19 cellular contexts compared by ENCODE assay signal in the genomic region with DNA sequence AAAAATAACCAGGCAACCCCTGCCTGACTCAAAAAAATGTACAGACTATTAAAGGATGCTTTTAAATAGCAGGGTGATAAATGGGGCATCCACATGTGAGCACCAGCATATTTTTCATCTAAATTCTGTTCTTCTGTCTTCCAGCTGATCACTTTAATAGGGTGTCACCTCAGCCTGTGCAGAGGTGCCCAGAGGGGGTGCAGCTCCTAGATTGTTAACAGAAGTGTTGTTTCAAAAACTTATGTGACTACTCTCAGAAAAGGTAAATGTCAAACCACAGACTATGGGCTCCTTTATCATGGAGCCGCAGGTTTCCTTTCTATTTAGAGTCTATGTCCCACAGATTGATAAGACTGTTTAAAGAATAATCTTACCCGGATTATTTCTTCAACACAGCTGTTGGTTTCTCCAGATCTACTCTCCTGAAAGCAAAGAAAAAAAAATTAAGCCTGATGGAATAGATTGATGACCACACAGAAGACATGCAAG.
DNase-seq lines count a peak whose midpoint lies in the region; ATAC-seq and TF ChIP-seq lines count a peak whose summit lies in the region.
"Had no signal": no experiment of that assay in that cellular context is flagged by ENCODE, and none has a peak within 500 bp of the region (broad histone marks: within the 10 kb centered on the region; RNA-seq: fewer than 3 reads in every experiment).

No MANE protein-coding gene starts in this region.

- peak overlapping the region; percentile 33 for H3K4me3 Mint-ChIP-seq in activated naive CD8-positive, alpha-beta T cell treated with anti-CD3 and anti-CD28 coated beads, Interleukin-2, amount 10 ng/mL, durations not matched to agents 7 days and 5 days
- H3K4me3 Mint-ChIP-seq in activated naive CD8-positive, alpha-beta T cell treated with anti-CD3 and anti-CD28 coated beads for 36 hours: no peak overlapping the region
- H3K4me3 Mint-ChIP-seq in activated B cell treated with CpG ODN at 0.5 μM for 24 hours: no peak overlapping the region
- H3K4me3 Mint-ChIP-seq in mesothelial cell of epicardium: no peak overlapping the region
- H3K4me3 Mint-ChIP-seq: CD14-positive monocyte had no signal

- H3K27me3 ChIP-seq in ovary: no peaks in the 10 kb centered on the region
- H3K27me3 ChIP-seq: SJSA1 had no signal

- intact Hi-C loops in activated B cell treated with CpG ODN at 0.5 μM for 24 hours (cut with micrococcal nuclease): no loop called here
- intact Hi-C loops in ovary (cut with DNase I): no loop called here

- no peaks in the 10 kb centered on the region for H3K9me3 ChIP-seq in ovary

- no peak overlapping the region for H3K4me3 ChIP-seq in ovary
- H3K4me3 ChIP-seq: SJSA1 had no signal

- H3K27ac ChIP-seq in ovary: no peak overlapping the region
- H3K27ac ChIP-seq: 22Rv1, SJSA1 had no signal

- no peaks in the 10 kb centered on the region for H3K36me3 ChIP-seq in ovary
- H3K36me3 ChIP-seq: SJSA1 had no signal

- no peak for DNase-seq in activated naive CD8-positive, alpha-beta T cell treated with anti-CD3 and anti-CD28 coated beads, Interleukin-2, amount 10 ng/mL, durations not matched to agents 7 days and 5 days
- no peak for DNase-seq in activated naive CD8-positive, alpha-beta T cell treated with anti-CD3 and anti-CD28 coated beads for 36 hours
- DNase-seq in activated B cell treated with CpG ODN at 0.5 μM for 24 hours (no peak), mesothelial cell of epicardium (ENCODE audit: low spot score in 2 of 2, unreplicated experiment in 2 of 2) (no peak), ecto neural progenitor cell (ENCODE audit: low spot score) (no peak), ovary (no peak)
- DNase-seq: AML-193, DMS79 treated with DMSO at 0.1 percent for 48 hours, NCI-H1092 treated with DMSO at 0.1 percent for 48 hours, NCI-H146, NCI-H2029 treated with DMSO at 0.1 percent for 48 hours, NCI-H2171, NCI-H526 treated with DMSO at 0.1 percent for 48 hours had no signal

- TF ChIP-seq POLR2A in ovary (IDR thresholded peaks at IDR 0.05): no peak

- no peaks in the 10 kb centered on the region for H3K4me1 ChIP-seq in ovary (ENCODE audit: insufficient read depth)
- H3K4me1 ChIP-seq: SJSA1 had no signal

- 34 to 38% (median 37%) methylated on average over 2 of the region's 2 CpGs for WGBS in ovary, 3 donors

- H3K27me3 Mint-ChIP-seq in activated naive CD8-positive, alpha-beta T cell treated with anti-CD3 and anti-CD28 coated beads, Interleukin-2, amount 10 ng/mL, durations not matched to agents 7 days and 5 days: peaks cover 23% of the 10 kb centered on the region
- H3K27me3 Mint-ChIP-seq in activated naive CD8-positive, alpha-beta T cell treated with anti-CD3 and anti-CD28 coated beads for 36 hours: peaks cover 3% of the 10 kb centered on the region
- H3K27me3 Mint-ChIP-seq in activated B cell treated with CpG ODN at 0.5 μM for 24 hours (no peaks in the 10 kb centered on the region), mesothelial cell of epicardium (ENCODE audit: low read depth) (peaks cover 30% of the 10 kb centered on the region)

- no peaks in the 10 kb centered on the region for H3K9me3 Mint-ChIP-seq in activated naive CD8-positive, alpha-beta T cell treated with anti-CD3 and anti-CD28 coated beads, Interleukin-2, amount 10 ng/mL, durations not matched to agents 7 days and 5 days
- H3K9me3 Mint-ChIP-seq in activated naive CD8-positive, alpha-beta T cell treated with anti-CD3 and anti-CD28 coated beads for 36 hours: no peaks in the 10 kb centered on the region
- H3K9me3 Mint-ChIP-seq in activated B cell treated with CpG ODN at 0.5 μM for 24 hours (no peaks in the 10 kb centered on the region), mesothelial cell of epicardium (no peaks in the 10 kb centered on the region)

- H3K4me1 Mint-ChIP-seq in activated naive CD8-positive, alpha-beta T cell treated with anti-CD3 and anti-CD28 coated beads, Interleukin-2, amount 10 ng/mL, durations not matched to agents 7 days and 5 days: peaks cover 12% of the 10 kb centered on the region
- peaks cover 2% of the 10 kb centered on the region for H3K4me1 Mint-ChIP-seq in activated naive CD8-positive, alpha-beta T cell treated with anti-CD3 and anti-CD28 coated beads for 36 hours
- H3K4me1 Mint-ChIP-seq in activated B cell treated with CpG ODN at 0.5 μM for 24 hours (peaks cover 5% of the 10 kb centered on the region), mesothelial cell of epicardium (peaks cover 28% of the 10 kb centered on the region)

- TF ChIP-seq EP300 in ovary (IDR thresholded peaks at IDR 0.05): no peak

- no peak overlapping the region for H3K27ac Mint-ChIP-seq in activated naive CD8-positive, alpha-beta T cell treated with anti-CD3 and anti-CD28 coated beads, Interleukin-2, amount 10 ng/mL, durations not matched to agents 7 days and 5 days
- no peak overlapping the region for H3K27ac Mint-ChIP-seq in activated naive CD8-positive, alpha-beta T cell treated with anti-CD3 and anti-CD28 coated beads for 36 hours
- H3K27ac Mint-ChIP-seq in activated B cell treated with CpG ODN at 0.5 μM for 24 hours (peak overlapping the region; percentile 30), mesothelial cell of epicardium (peak overlapping the region; percentile 65)
- H3K27ac Mint-ChIP-seq: CD14-positive monocyte had no signal

- TF ChIP-seq CTCF in activated B cell treated with CpG ODN at 0.5 μM for 24 hours (IDR thresholded peaks at IDR 0.05): no peak
- TF ChIP-seq CTCF in mesothelial cell of epicardium (IDR thresholded peaks at IDR 0.05; ENCODE audit: unreplicated experiment): no peak
- no peak for TF ChIP-seq CTCF in ovary (IDR thresholded peaks at IDR 0.05)

- CTCF ChIA-PET in activated B cell treated with CpG ODN at 0.5 μM for 24 hours (lab: Charles Lee): no interaction called here

- no peak for ATAC-seq in activated naive CD8-positive, alpha-beta T cell treated with anti-CD3 and anti-CD28 coated beads, Interleukin-2, amount 10 ng/mL, durations not matched to agents 7 days and 5 days (ENCODE audit: low read depth)
- ATAC-seq in activated B cell treated with CpG ODN at 0.5 μM for 24 hours (ENCODE audit: low read depth) (no peak), GM18867 (IDR thresholded peaks at IDR 0.05; ENCODE audit: unreplicated experiment) (no peak), HG02840 (IDR thresholded peaks at IDR 0.05; ENCODE audit: low FRiP score, unreplicated experiment) (no peak)
- ATAC-seq: Panc1 had no signal

- POLR2A ChIA-PET in activated naive CD8-positive, alpha-beta T cell treated with anti-CD3 and anti-CD28 coated beads, Interleukin-2, amount 10 ng/mL, durations not matched to agents 7 days and 5 days (lab: Charles Lee): no interaction called here
- POLR2A ChIA-PET in activated B cell treated with CpG ODN at 0.5 μM for 24 hours (lab: Charles Lee): no interaction called here

- H3K36me3 Mint-ChIP-seq in activated naive CD8-positive, alpha-beta T cell treated with anti-CD3 and anti-CD28 coated beads, Interleukin-2, amount 10 ng/mL, durations not matched to agents 7 days and 5 days: no peaks in the 10 kb centered on the region
- H3K36me3 Mint-ChIP-seq in activated naive CD8-positive, alpha-beta T cell treated with anti-CD3 and anti-CD28 coated beads for 36 hours: no peaks in the 10 kb centered on the region
- peaks cover 87% of the 10 kb centered on the region for H3K36me3 Mint-ChIP-seq in activated B cell treated with CpG ODN at 0.5 μM for 24 hours (ENCODE audit: low read depth)
- H3K36me3 Mint-ChIP-seq in mesothelial cell of epicardium: peaks cover 2% of the 10 kb centered on the region

Comparison
In these comparisons a context has a peak if more than half of its experiments do, and no peak if none do; other contexts are left out.
1. H3K27ac Mint-ChIP-seq: peak in activated B cell treated with CpG ODN at 0.5 μM for 24 hours (single experiment) and mesothelial cell of epicardium (single experiment); none in activated naive CD8-positive, alpha-beta T cell treated with anti-CD3 and anti-CD28 coated beads, Interleukin-2, amount 10 ng/mL, durations not matched to agents 7 days and 5 days (single experiment) and activated naive CD8-positive, alpha-beta T cell treated with anti-CD3 and anti-CD28 coated beads for 36 hours (single experiment).